ENCODE assay signal across 18 cellular contexts in genomic region chr10:497898-498451, GRCh38.
DNase-seq lines count a peak whose midpoint lies in the region; ATAC-seq, FAIRE-seq and TF ChIP-seq lines count a peak whose summit lies in the region.
"Had no signal": no experiment of that assay in that cellular context is flagged by ENCODE, and none has a peak within 500 bp of the region (broad histone marks: within the 10 kb centered on the region; RNA-seq: fewer than 3 reads in every experiment).

No MANE protein-coding gene starts in this region.

- H2BK20ac ChIP-seq in H1 (ENCODE audit: low read length): no peak overlapping the region

- no peak overlapping the region for H4K91ac ChIP-seq in H1 (replicated peaks; ENCODE audit: insufficient read length, low read length)

- H3K27ac ChIP-seq in MM.1S (ENCODE audit: low read length) (no peak overlapping the region), H1 (ENCODE audit: low read depth, low read length) (no peak overlapping the region), spleen (no peak overlapping the region)
- H3K27ac ChIP-seq: PC-9 had no signal

- 84% methylated on average over 6 of the region's 6 CpGs; no CpG with 5 or more reads in 1 of the 2 experiments for WGBS in H1 (ENCODE audit: extremely low coverage in 1 of 2, insufficient coverage in 1 of 2, insufficient read length in 1 of 2, insufficient replicate concordance in 2 of 2, low coverage in 1 of 2, low lambda C conversion rate in 2 of 2, missing lambda C conversion rate in 1 of 2), 2 experiments
- 81 to 93% (median 87%) methylated on average over 6 of the region's 6 CpGs for WGBS in spleen, 5 donors

- H3K27ac Mint-ChIP-seq in type B pancreatic cell: no peak overlapping the region
- H3K27ac Mint-ChIP-seq: B cell had no signal

- peaks cover 9% of the 10 kb centered on the region; the same call in 1 of the 2 replicates for H3K4me1 ChIP-seq in MM.1S (ENCODE audit: low read length)
- H3K4me1 ChIP-seq in H1 (replicated peaks in 1 of 4; ENCODE audit: control insufficient read depth in 3 of 4, insufficient read depth in 4 of 4, low read length in 3 of 4): peaks cover 0 to 6% (median 3%) of the 10 kb centered on the region in 4 experiments; a peak in 2 of 7 replicates
- peaks cover 0 to 16% (median 10%) of the 10 kb centered on the region in 6 donors for H3K4me1 ChIP-seq in spleen

- H3K4me2 ChIP-seq in MM.1S (ENCODE audit: low read depth, low read length) (no peak overlapping the region), H1 (ENCODE audit: insufficient read depth in 1 of 2, low read depth in 2 of 2, low read length in 2 of 2) (no peak overlapping the region)
- H3K4me2 ChIP-seq: PC-9 had no signal

- H3F3A ChIP-seq in MM.1S (ENCODE audit: insufficient read depth, low read length): no peaks in the 10 kb centered on the region

- DNase-seq in MM.1S (peak; percentile 0), H1 (ENCODE audit: low read depth in 1 of 2, low spot score in 2 of 2) (no peak), inferior parietal cortex (ENCODE audit: extremely low spot score) (peak; percentile 32), spleen (peak; percentile 20), type B pancreatic cell (ENCODE audit: extremely low spot score, unreplicated experiment) (no peak), GM12891 (ENCODE audit: insufficient read length, low spot score) (no peak)
- DNase-seq: CD4-positive, alpha-beta memory T cell; GF-D8; H7; IMR-90; Kasumi-1; NCI-H1417 treated with DMSO at 0.1 percent for 48 hours; NCI-H2081 treated with DMSO at 0.1 percent for 48 hours; NCI-H526 treated with DMSO at 0.1 percent for 48 hours; PC-9; SHP77 treated with DMSO at 0.1 percent for 48 hours had no signal

- FAIRE-seq in H1 (lab: Jason Lieb, UNC) (no peak), GM12891 (lab: Jason Lieb, UNC) (no peak)

- H3K4me1 Mint-ChIP-seq in type B pancreatic cell (ENCODE audit: unreplicated experiment): peaks cover 37% of the 10 kb centered on the region
- H3K4me1 Mint-ChIP-seq: B cell had no signal

- H3K23me2 ChIP-seq in H1 (ENCODE audit: low read depth, low read length): no peaks in the 10 kb centered on the region

- CTCF ChIA-PET in H1 (lab: Charles Lee; ENCODE audit: partially characterized antibody): interaction anchor here (0.9 to 1.6 kb wide), 7 partner anchors 10 to 291 kb away, joined by 3 to 8 read pairs (median 3); no protein-coding TSS in a partner anchor

- no peak overlapping the region for H3K4me3 Mint-ChIP-seq in type B pancreatic cell
- H3K4me3 Mint-ChIP-seq: B cell; CD4-positive, alpha-beta memory T cell had no signal

- TF ChIP-seq POLR2A in H1 (IDR thresholded peaks at IDR 0.05; ENCODE audit: control extremely low read depth in 1 of 2, low read depth in 2 of 2, low read length in 2 of 2) (no peak), spleen (IDR thresholded peaks at IDR 0.05) (no peak), GM12891 (IDR thresholded peaks at IDR 0.05; ENCODE audit: low read depth, low read length) (no peak)

- ATAC-seq in GM19467 (IDR thresholded peaks at IDR 0.05; ENCODE audit: unreplicated experiment): no peak

- H2BK15ac ChIP-seq in H1 (ENCODE audit: low read length): no peak overlapping the region

- H2BK120ac ChIP-seq in H1 (replicated peaks; ENCODE audit: low read depth, low read length): no peak overlapping the region

- no peak overlapping the region for H3K14ac ChIP-seq in H1 (ENCODE audit: insufficient read length)

- H2AFZ ChIP-seq in MM.1S (ENCODE audit: low read length): no peak overlapping the region
- H2AFZ ChIP-seq in H1 (ENCODE audit: low read length): no peak overlapping the region
- H2AFZ ChIP-seq: PC-9 had no signal

- POLR2A ChIA-PET in H1 (lab: Charles Lee; ENCODE audit: partially characterized antibody): interaction anchor here (0.6 kb wide), 1 partner anchor 419 kb away, joined by 3 read pairs; no protein-coding TSS in a partner anchor

- no peaks in the 10 kb centered on the region for H3K27me3 Mint-ChIP-seq in type B pancreatic cell

- no peak for TF ChIP-seq EP300 in H1 (IDR thresholded peaks at IDR 0.05; ENCODE audit: borderline replicate concordance in 1 of 2, low read depth in 2 of 2, low read length in 2 of 2)

- H3K23ac ChIP-seq in H1 (ENCODE audit: insufficient read length): no peak overlapping the region

- H3K36me3 ChIP-seq in MM.1S (replicated peaks; ENCODE audit: insufficient read depth, low read length) (no peaks in the 10 kb centered on the region), H1 (ENCODE audit: control insufficient read depth in 2 of 4, insufficient read depth in 4 of 4, low read length in 3 of 4) (no peaks in the 10 kb centered on the region), spleen (no peaks in the 10 kb centered on the region)

- no peak overlapping the region for H4K8ac ChIP-seq in H1 (ENCODE audit: extremely low read depth, insufficient read depth, low read length)

- H3K56ac ChIP-seq in H1 (replicated peaks; ENCODE audit: insufficient read length, low read depth, low read length): no peak overlapping the region

- H2BK5ac ChIP-seq in H1 (ENCODE audit: low read depth, low read length): no peak overlapping the region

- H2BK12ac ChIP-seq in H1 (ENCODE audit: low read depth, low read length): no peak overlapping the region

- no peaks in the 10 kb centered on the region for H3K9me2 ChIP-seq in MM.1S (replicated peaks; ENCODE audit: insufficient read depth, low read length)

- H3K79me2 ChIP-seq in MM.1S (ENCODE audit: low read length) (no peaks in the 10 kb centered on the region; the same call in 1 of the 2 replicates), H1 (ENCODE audit: control insufficient read depth in 1 of 2, insufficient read depth in 2 of 2, low read length in 2 of 2) (no peaks in the 10 kb centered on the region; a peak in 1 of 4 replicates)

- H3K9me3 Mint-ChIP-seq in type B pancreatic cell: peaks cover 2% of the 10 kb centered on the region
- H3K9me3 Mint-ChIP-seq: CD4-positive, alpha-beta memory T cell had no signal

- peak overlapping the region; percentile 7; the same call in 1 of the 2 replicates for H3K18ac ChIP-seq in H1 (ENCODE audit: extremely low read depth, low read length)

- H3K9me3 ChIP-seq in MM.1S (replicated peaks; ENCODE audit: insufficient read depth, low read length) (no peaks in the 10 kb centered on the region), H1 (ENCODE audit: insufficient read depth in 2 of 2, low read depth in 1 of 2, low read length in 1 of 2) (no peaks in the 10 kb centered on the region), spleen (no peaks in the 10 kb centered on the region)

- no peak overlapping the region for H3K9ac ChIP-seq in MM.1S (ENCODE audit: low read length)
- H3K9ac ChIP-seq in H1 (replicated peaks in 1 of 4; ENCODE audit: extremely low read depth in 1 of 4, low read depth in 3 of 4, low read length in 3 of 4): no peak overlapping the region

- H3K79me1 ChIP-seq in H1 (ENCODE audit: low read depth, low read length): no peaks in the 10 kb centered on the region

- H3K4me3 ChIP-seq in MM.1S (ENCODE audit: low read length) (no peak overlapping the region), H1 (ENCODE audit: extremely low read depth in 1 of 4, insufficient read depth in 2 of 4, low read depth in 3 of 4, low read length in 4 of 4) (no peak overlapping the region), spleen (no peak overlapping the region)
- H3K4me3 ChIP-seq: PC-9 had no signal

- TF ChIP-seq CTCF in MM.1S (IDR thresholded peaks at IDR 0.05; ENCODE audit: low read length) (no peak), H1 (IDR thresholded peaks at IDR 0.05; ENCODE audit: control extremely low read depth in 1 of 3, insufficient read depth in 1 of 3, low read depth in 1 of 3, low read length in 3 of 3) (no peak), spleen (IDR thresholded peaks at IDR 0.05 in 8 of 11, conservative IDR thresholded peaks at IDR 0.05 in 3 of 11) (no peak), type B pancreatic cell (conservative IDR thresholded peaks at IDR 0.05) (no peak)

- no peaks in the 10 kb centered on the region for H4K20me1 ChIP-seq in MM.1S (ENCODE audit: insufficient read depth, low read length)
- H4K20me1 ChIP-seq in H1 (replicated peaks in 1 of 2; ENCODE audit: control insufficient read depth in 1 of 2, insufficient read depth in 2 of 2, low read length in 2 of 2): peaks cover 5 to 26% of the 10 kb centered on the region in 2 experiments

- H3K4ac ChIP-seq in H1 (replicated peaks; ENCODE audit: insufficient read length, low read depth, low read length): no peak overlapping the region

- H2AK5ac ChIP-seq in H1 (ENCODE audit: low read depth, low read length): no peak overlapping the region

- H3K36me3 Mint-ChIP-seq in type B pancreatic cell: peaks cover under 1% of the 10 kb centered on the region
- H3K36me3 Mint-ChIP-seq: CD4-positive, alpha-beta memory T cell had no signal

- H3K27me3 ChIP-seq in MM.1S (replicated peaks; ENCODE audit: insufficient read depth, low read length) (no peaks in the 10 kb centered on the region), H1 (replicated peaks in 1 of 4; ENCODE audit: control insufficient read depth in 3 of 4, extremely low read depth in 1 of 4, insufficient read depth in 3 of 4, low read length in 3 of 4) (peaks cover 0 to 5% (median 4%) of the 10 kb centered on the region in 4 experiments; a peak in 4 of 7 replicates), spleen (replicated peaks in 1 of 7) (peaks cover 0 to 6% (median 0%) of the 10 kb centered on the region in 7 donors)

- intact Hi-C loops in spleen (cut with DNase I; ENCODE audit: low total_unique reads): no loop called here

- no peak for TF ChIP-seq RAD21 in H1 (IDR thresholded peaks at IDR 0.05 in 1 of 2, conservative IDR thresholded peaks at IDR 0.05 in 1 of 2; ENCODE audit: low read depth in 2 of 2, low read length in 2 of 2)

- H4K5ac ChIP-seq in H1 (ENCODE audit: insufficient read length, low read depth, low read length): no peak overlapping the region

TF ChIP-seq in H1, 55 proteins besides CTCF, POLR2A, EP300 and RAD21 (continues in another document):
- TF ChIP-seq NANOG (IDR thresholded peaks at IDR 0.05; ENCODE audit: insufficient read depth, low read depth, low read length, poor library complexity, severe bottlenecking) (no peak), TAF7 (optimal IDR thresholded peaks at IDR 0.05; ENCODE audit: borderline replicate concordance, low read depth, low read length) (no peak), SRF (IDR thresholded peaks at IDR 0.05; ENCODE audit: low read depth, low read length) (no peak), CBX8 (IDR thresholded peaks at IDR 0.05; ENCODE audit: borderline replicate concordance, low read depth, low read length) (no peak), EGR1 (IDR thresholded peaks at IDR 0.05; ENCODE audit: borderline replicate concordance, low read depth, low read length) (no peak)

TF ChIP-seq in GM12891, 5 proteins besides CTCF, POLR2A, EP300 and RAD21:
- TF ChIP-seq SPI1 (IDR thresholded peaks at IDR 0.05; ENCODE audit: low read depth, low read length) (no peak), POLR2AphosphoS5 (IDR thresholded peaks at IDR 0.05; ENCODE audit: low read depth, low read length) (no peak), POU2F2 (IDR thresholded peaks at IDR 0.05; ENCODE audit: low read depth, low read length) (no peak), TAF1 (IDR thresholded peaks at IDR 0.05; ENCODE audit: low read depth, low read length) (no peak), PAX5 (IDR thresholded peaks at IDR 0.05; ENCODE audit: insufficient read depth, low read length, severe bottlenecking) (no peak)

Comparison
In these comparisons a context has a peak if more than half of its experiments do, and no peak if none do; other contexts are left out.
1. DNase-seq: peak in MM.1S (single experiment), inferior parietal cortex (single experiment) and spleen (single experiment); none in H1 (0 of 2), type B pancreatic cell (single experiment) and GM12891 (single experiment).